ENCODE assay signal across 29 cellular contexts in genomic region chr1:211198880-211199279, GRCh38.
"Had no signal": no experiment of that assay in that cellular context is flagged by ENCODE, and none has a peak within 500 bp of the region (broad histone marks: within the 10 kb centered on the region; RNA-seq: fewer than 3 reads in every experiment).

No MANE protein-coding gene starts in this region.

- H3K4me3 Mint-ChIP-seq: activated CD4-positive, alpha-beta T cell treated with anti-CD3 and anti-CD28 coated beads for 36 hours; activated CD8-positive, alpha-beta T cell treated with anti-CD3 and anti-CD28 coated beads for 36 hours; activated naive CD4-positive, alpha-beta T cell treated with anti-CD3 and anti-CD28 coated beads, Interleukin-2, amount 10 ng/mL, durations not matched to agents 7 days and 5 days; activated naive CD8-positive, alpha-beta T cell treated with anti-CD3 and anti-CD28 coated beads for 36 hours; activated T-cell treated with anti-CD3 and anti-CD28 coated beads, Interleukin-2, amount 50 U/mL, for 72 hours; central memory CD8-positive, alpha-beta T cell; T-helper 2 cell treated with Interferon-gamma antibody and Interleukin-4, amounts not matched to agents 5 μg/mL and 100 μg/mL, for 36 hours had no signal

- H3K4me3 ChIP-seq: adrenal gland, body of pancreas, MG63, SJCRH30 had no signal

- H3K27me3 Mint-ChIP-seq: activated naive CD8-positive, alpha-beta T cell treated with anti-CD3 and anti-CD28 coated beads for 36 hours had no signal

- H3K27ac Mint-ChIP-seq: activated CD4-positive, alpha-beta T cell treated with anti-CD3 and anti-CD28 coated beads for 36 hours; activated CD8-positive, alpha-beta T cell treated with anti-CD3 and anti-CD28 coated beads for 36 hours; activated naive CD4-positive, alpha-beta T cell treated with anti-CD3 and anti-CD28 coated beads, Interleukin-2, amount 10 ng/mL, durations not matched to agents 7 days and 5 days; activated naive CD8-positive, alpha-beta T cell treated with anti-CD3 and anti-CD28 coated beads for 36 hours; activated T-cell treated with anti-CD3 and anti-CD28 coated beads, Interleukin-2, amount 50 U/mL, for 72 hours; activated T-helper 2 cell treated with anti-CD3 and anti-CD28 coated beads, Interferon-gamma antibody, Interleukin-2, Interleukin-4, amounts not matched to agents 10 μg/mL and 5 μg/mL and 100 μg/mL, durations not matched to agents 14 hours and 24 hours and 36 hours; T-helper 2 cell treated with Interferon-gamma antibody and Interleukin-4, amounts not matched to agents 5 μg/mL and 100 μg/mL, for 36 hours had no signal

- H3K27ac ChIP-seq: adrenal gland, body of pancreas, RWPE1, SJCRH30, WERI-Rb-1 had no signal

- ATAC-seq: activated CD4-positive, alpha-beta T cell treated with anti-CD3 and anti-CD28 coated beads for 36 hours; activated CD8-positive, alpha-beta T cell treated with anti-CD3 and anti-CD28 coated beads for 36 hours; activated T-cell treated with anti-CD3 and anti-CD28 coated beads, Interleukin-2, amount 50 U/mL, for 72 hours; body of pancreas had no signal

- DNase-seq: activated CD4-positive, alpha-beta T cell treated with anti-CD3 and anti-CD28 coated beads for 36 hours; activated CD4-positive, alpha-beta T cell treated with anti-CD3 and anti-CD28 coated beads, Interleukin-2, amount 50 U/mL, for 1 hour; activated CD8-positive, alpha-beta memory T cell treated with anti-CD3 and anti-CD28 coated beads, Interleukin-2, amount 50 U/mL, for 4 hours; activated CD8-positive, alpha-beta T cell treated with anti-CD3 and anti-CD28 coated beads for 36 hours; activated gamma-delta T cell treated with Interleukin-2 at 50 U/mL for 16 hours; activated naive CD4-positive, alpha-beta T cell treated with anti-CD3 and anti-CD28 coated beads, Interleukin-2, amount 10 ng/mL, durations not matched to agents 7 days and 5 days; activated naive CD8-positive, alpha-beta T cell treated with anti-CD3 and anti-CD28 coated beads for 36 hours; activated T-cell treated with anti-CD3 and anti-CD28 coated beads, Interleukin-2, amount 50 U/mL, for 72 hours; adrenal gland; body of pancreas; KG1; MG63; MV-4-11; NCI-H1092 treated with DMSO at 0.1 percent for 48 hours; NCI-H1417 treated with DMSO at 0.1 percent for 48 hours; NCI-H1694; NCI-H2029; NCI-H345; NCI-H510A; NCI-H526 treated with DMSO at 0.1 percent for 48 hours; Right ventricle myocardium superior; SK-N-SH; T-helper 1 cell; WERI-Rb-1 had no signal

- H3K9ac ChIP-seq: SK-N-SH had no signal

- H3K4me2 ChIP-seq: SK-N-SH had no signal

- H3K4me1 ChIP-seq: adrenal gland, body of pancreas, SJCRH30 had no signal

- H3K4me1 Mint-ChIP-seq: activated CD4-positive, alpha-beta T cell treated with anti-CD3 and anti-CD28 coated beads for 36 hours; activated naive CD4-positive, alpha-beta T cell treated with anti-CD3 and anti-CD28 coated beads, Interleukin-2, amount 10 ng/mL, durations not matched to agents 7 days and 5 days; activated naive CD8-positive, alpha-beta T cell treated with anti-CD3 and anti-CD28 coated beads for 36 hours; central memory CD8-positive, alpha-beta T cell had no signal

- H3K36me3 Mint-ChIP-seq: activated naive CD4-positive, alpha-beta T cell treated with anti-CD3 and anti-CD28 coated beads, Interleukin-2, amount 10 ng/mL, durations not matched to agents 7 days and 5 days; activated naive CD8-positive, alpha-beta T cell treated with anti-CD3 and anti-CD28 coated beads for 36 hours had no signal

- H3K27me3 ChIP-seq: adrenal gland, body of pancreas, MG63 had no signal

- H3K9me3 ChIP-seq: adrenal gland, body of pancreas, MG63, SK-N-SH had no signal

- H3K36me3 ChIP-seq: adrenal gland, MG63, SJCRH30, WERI-Rb-1 had no signal

- H3K9me3 Mint-ChIP-seq: activated naive CD4-positive, alpha-beta T cell treated with anti-CD3 and anti-CD28 coated beads, Interleukin-2, amount 10 ng/mL, durations not matched to agents 7 days and 5 days; activated T-helper 2 cell treated with anti-CD3 and anti-CD28 coated beads, Interferon-gamma antibody, Interleukin-2, Interleukin-4, amounts not matched to agents 10 μg/mL and 5 μg/mL and 100 μg/mL, durations not matched to agents 14 hours and 24 hours and 36 hours; central memory CD8-positive, alpha-beta T cell; T-helper 2 cell treated with Interferon-gamma antibody and Interleukin-4, amounts not matched to agents 5 μg/mL and 100 μg/mL, for 36 hours had no signal
